In genomic region chr3:98600412-98601095, GRCh38 we compare ENCODE assay signal across 15 cellular contexts. TPM values are rescaled to one million over a fixed set of nuclear protein-coding genes. Genes with fewer than 3 reads are reported as not detected.
DNase-seq lines count a peak whose midpoint lies in the region; ATAC-seq and TF ChIP-seq lines count a peak whose summit lies in the region.
"Had no signal": no experiment of that assay in that cellular context is flagged by ENCODE, and none has a peak within 500 bp of the region (broad histone marks: within the 10 kb centered on the region; RNA-seq: fewer than 3 reads in every experiment).

No MANE protein-coding gene starts in this region.

- H3K27me3 ChIP-seq in SU-DHL-6 (ENCODE audit: low read length) (no peaks in the 10 kb centered on the region), upper lobe of left lung (no peaks in the 10 kb centered on the region), gastroesophageal sphincter (no peaks in the 10 kb centered on the region)
- H3K27me3 ChIP-seq: BLaER1, vagina had no signal

- no peak for TF ChIP-seq CTCF in SU-DHL-6 (IDR thresholded peaks at IDR 0.05; ENCODE audit: insufficient read depth, low read length, poor library complexity, severe bottlenecking)
- TF ChIP-seq CTCF in upper lobe of left lung (IDR thresholded peaks at IDR 0.05) = no peak
- TF ChIP-seq CTCF in gastroesophageal sphincter (IDR thresholded peaks at IDR 0.05) = no peak

- H3K4me3 Mint-ChIP-seq in activated T-helper 2 cell treated with anti-CD3 and anti-CD28 coated beads, Interferon-gamma antibody, Interleukin-2, Interleukin-4, amounts not matched to agents 10 μg/mL and 5 μg/mL and 100 μg/mL, durations not matched to agents 14 hours and 24 hours and 36 hours (ENCODE audit: low read depth) = no peak overlapping the region

- ATAC-seq in GM18870 (IDR thresholded peaks at IDR 0.05; ENCODE audit: unreplicated experiment) (peak; percentile 62), GM21529 (IDR thresholded peaks at IDR 0.05; ENCODE audit: unreplicated experiment) (peak; percentile 52), HG03097 (IDR thresholded peaks at IDR 0.05; ENCODE audit: low FRiP score, unreplicated experiment) (peak; percentile 43), upper lobe of left lung (ENCODE audit: low FRiP score in 2 of 2) (no peak), gastroesophageal sphincter (no peak)
- ATAC-seq: lower lobe of right lung had no signal

- TF ChIP-seq POLR2A in upper lobe of left lung (IDR thresholded peaks at IDR 0.05) = no peak
- TF ChIP-seq POLR2A in gastroesophageal sphincter (IDR thresholded peaks at IDR 0.05) = no peak

- H3K36me3 Mint-ChIP-seq in activated T-helper 2 cell treated with anti-CD3 and anti-CD28 coated beads, Interferon-gamma antibody, Interleukin-2, Interleukin-4, amounts not matched to agents 10 μg/mL and 5 μg/mL and 100 μg/mL, durations not matched to agents 14 hours and 24 hours and 36 hours (ENCODE audit: low read depth) = no peaks in the 10 kb centered on the region

- H3K4me2 ChIP-seq in SU-DHL-6 (ENCODE audit: low read depth, low read length, poor library complexity, severe bottlenecking) = no peak overlapping the region
- H3K4me2 ChIP-seq: BLaER1 had no signal

- H3K4me3 ChIP-seq in SU-DHL-6 (ENCODE audit: insufficient read depth, low read length, poor library complexity, severe bottlenecking) (no peak overlapping the region), upper lobe of left lung (no peak overlapping the region), gastroesophageal sphincter (no peak overlapping the region)
- H3K4me3 ChIP-seq: BLaER1, lower lobe of right lung, vagina had no signal

- H3K36me3 ChIP-seq in SU-DHL-6 (ENCODE audit: low read length) (no peaks in the 10 kb centered on the region), upper lobe of left lung (no peaks in the 10 kb centered on the region), gastroesophageal sphincter (no peaks in the 10 kb centered on the region)
- H3K36me3 ChIP-seq: BLaER1, lower lobe of right lung, vagina had no signal

- H3K9me3 ChIP-seq in SU-DHL-6 (ENCODE audit: insufficient read depth, low read length) (no peaks in the 10 kb centered on the region), upper lobe of left lung (no peaks in the 10 kb centered on the region), gastroesophageal sphincter (no peaks in the 10 kb centered on the region)
- H3K9me3 ChIP-seq: BLaER1, lower lobe of right lung, vagina had no signal

- TF ChIP-seq EP300 in upper lobe of left lung (IDR thresholded peaks at IDR 0.05) = no peak
- TF ChIP-seq EP300 in gastroesophageal sphincter (IDR thresholded peaks at IDR 0.05) = no peak

- H3K27ac ChIP-seq in SU-DHL-6 (ENCODE audit: low read depth, low read length) = no peak overlapping the region
- H3K27ac ChIP-seq in upper lobe of left lung = no peak overlapping the region
- no peak overlapping the region for H3K27ac ChIP-seq in gastroesophageal sphincter
- H3K27ac ChIP-seq: BLaER1, lower lobe of right lung, vagina had no signal

- H3K4me1 ChIP-seq in upper lobe of left lung (peaks cover 0 to 9% (median 0%) of the 10 kb centered on the region in 4 donors), gastroesophageal sphincter (no peaks in the 10 kb centered on the region)
- H3K4me1 ChIP-seq: vagina had no signal

- peak overlapping the region; percentile 5 for H2AFZ ChIP-seq in SU-DHL-6 (ENCODE audit: low read depth, low read length, severe bottlenecking)

- H3K9me3 Mint-ChIP-seq in activated T-helper 2 cell treated with anti-CD3 and anti-CD28 coated beads, Interferon-gamma antibody, Interleukin-2, Interleukin-4, amounts not matched to agents 10 μg/mL and 5 μg/mL and 100 μg/mL, durations not matched to agents 14 hours and 24 hours and 36 hours = peaks cover 4% of the 10 kb centered on the region

- H3K27ac Mint-ChIP-seq in activated T-helper 2 cell treated with anti-CD3 and anti-CD28 coated beads, Interferon-gamma antibody, Interleukin-2, Interleukin-4, amounts not matched to agents 10 μg/mL and 5 μg/mL and 100 μg/mL, durations not matched to agents 14 hours and 24 hours and 36 hours = no peak overlapping the region

- no peak overlapping the region for H3K9ac ChIP-seq in SU-DHL-6 (ENCODE audit: low read length)
- H3K9ac ChIP-seq: BLaER1 had no signal

- intact Hi-C loops in activated T-helper 2 cell treated with anti-CD3 and anti-CD28 coated beads, Interferon-gamma antibody, Interleukin-2, Interleukin-4, amounts not matched to agents 10 μg/mL and 5 μg/mL and 100 μg/mL, durations not matched to agents 14 hours and 24 hours and 36 hours (cut with micrococcal nuclease) = loop anchor here (5.0 kb wide), 1 partner anchor 273 kb away; no protein-coding TSS in a partner anchor

- peaks cover 8% of the 10 kb centered on the region for H3K27me3 Mint-ChIP-seq in activated T-helper 2 cell treated with anti-CD3 and anti-CD28 coated beads, Interferon-gamma antibody, Interleukin-2, Interleukin-4, amounts not matched to agents 10 μg/mL and 5 μg/mL and 100 μg/mL, durations not matched to agents 14 hours and 24 hours and 36 hours (ENCODE audit: low read depth)

- 84 to 88% methylated on average over 4 of the region's 4 CpGs for WGBS in upper lobe of left lung, 2 donors
- 76 to 84% methylated on average over 4 of the region's 4 CpGs for WGBS in gastroesophageal sphincter (ENCODE audit: low coverage in 1 of 2), 2 donors

- DNase-seq in upper lobe of left lung = no peak
- no peak for DNase-seq in activated T-helper 2 cell treated with anti-CD3 and anti-CD28 coated beads, Interferon-gamma antibody, Interleukin-2, Interleukin-4, amounts not matched to agents 10 μg/mL and 5 μg/mL and 100 μg/mL, durations not matched to agents 14 hours and 24 hours and 36 hours (ENCODE audit: low spot score)
- DNase-seq in SW 1271 (lab: John Stamatoyannopoulos, UW) = no peak
- DNase-seq: GF-D8; head of caudate nucleus; KBM-7; lower lobe of right lung; stimulated activated CD8-positive, alpha-beta memory T cell treated with anti-CD3 and anti-CD28 coated beads, Interleukin-4, amount 100 ng/mL, for 48 hours had no signal

- H3K9me2 ChIP-seq in SU-DHL-6 (replicated peaks; ENCODE audit: insufficient read depth, low read length) = no peaks in the 10 kb centered on the region

- H4K20me1 ChIP-seq in SU-DHL-6 (ENCODE audit: low read depth, low read length) = no peaks in the 10 kb centered on the region
- H4K20me1 ChIP-seq: BLaER1 had no signal

- H3F3A ChIP-seq in SU-DHL-6 (ENCODE audit: insufficient read depth) = peaks cover under 1% of the 10 kb centered on the region; the same call in 1 of the 2 replicates

- peaks cover 8% of the 10 kb centered on the region for H3K4me1 Mint-ChIP-seq in activated T-helper 2 cell treated with anti-CD3 and anti-CD28 coated beads, Interferon-gamma antibody, Interleukin-2, Interleukin-4, amounts not matched to agents 10 μg/mL and 5 μg/mL and 100 μg/mL, durations not matched to agents 14 hours and 24 hours and 36 hours (ENCODE audit: low read depth)

- H3K79me2 ChIP-seq in SU-DHL-6 (ENCODE audit: insufficient read depth, low read length) = no peaks in the 10 kb centered on the region

RNA-seq across cellular contexts. Expression of gene CPOX, which starts 7.1 kb away (rescaled TPM):
- total RNA-seq in upper lobe of left lung (10 to 100 TPM; 13.4 to 44.0 (median 23.6) TPM), gastroesophageal sphincter (10 to 100 TPM; 11.7 to 26.1 (median 17.1) TPM)
- total RNA-seq in activated T-helper 2 cell treated with anti-CD3 and anti-CD28 coated beads, Interferon-gamma antibody, Interleukin-2, Interleukin-4, amounts not matched to agents 10 μg/mL and 5 μg/mL and 100 μg/mL, durations not matched to agents 14 hours and 24 hours and 36 hours = 48.4 and 50.4 TPM in 2 replicates

Comparison
In these comparisons a context has a peak if more than half of its experiments do, and no peak if none do; other contexts are left out.
1. ATAC-seq: peak in GM18870 (single experiment), GM21529 (single experiment) and HG03097 (single experiment); none in upper lobe of left lung (0 of 2) and gastroesophageal sphincter (single experiment).